ENCODE assay signal across 3 cellular contexts in genomic region chr20:36666181-36666740, GRCh38.
TF ChIP-seq lines count a peak whose summit lies in the region.

No MANE protein-coding gene starts in this region.

TF ChIP-seq in SK-N-SH, 30 proteins besides CTCF, POLR2A, EP300 and RAD21:
- no peak for TF ChIP-seq YY1 (IDR thresholded peaks at IDR 0.05; ENCODE audit: low read depth)
- TF ChIP-seq SMC3 (IDR thresholded peaks at IDR 0.05; ENCODE audit: low read depth, low read length), result peak; percentile 12; the same call in 1 of the 2 replicates

TF ChIP-seq in SK-N-SH treated with all-trans-retinoic acid at 6 μM for 48 hours, 23 proteins besides CTCF, POLR2A, EP300 and RAD21:
- TF ChIP-seq ZNF70 (CRISPR knock-in tag; IDR thresholded peaks at IDR 0.05) (no peak), ZFP30 (CRISPR knock-in tag; IDR thresholded peaks at IDR 0.05) (no peak)

TF ChIP-seq in H1, 55 proteins besides CTCF, POLR2A, EP300 and RAD21:
- TF ChIP-seq SP4 (IDR thresholded peaks at IDR 0.05; ENCODE audit: low read length) (no peak), ATF3 (IDR thresholded peaks at IDR 0.05; ENCODE audit: insufficient read depth, low read depth, low read length) (no peak), GTF2F1 (IDR thresholded peaks at IDR 0.05; ENCODE audit: borderline replicate concordance, low read depth, low read length) (no peak), KDM1A (IDR thresholded peaks at IDR 0.05; ENCODE audit: borderline replicate concordance, low read length) (no peak)
